18 cellular contexts compared by ENCODE assay signal in the genomic region with DNA sequence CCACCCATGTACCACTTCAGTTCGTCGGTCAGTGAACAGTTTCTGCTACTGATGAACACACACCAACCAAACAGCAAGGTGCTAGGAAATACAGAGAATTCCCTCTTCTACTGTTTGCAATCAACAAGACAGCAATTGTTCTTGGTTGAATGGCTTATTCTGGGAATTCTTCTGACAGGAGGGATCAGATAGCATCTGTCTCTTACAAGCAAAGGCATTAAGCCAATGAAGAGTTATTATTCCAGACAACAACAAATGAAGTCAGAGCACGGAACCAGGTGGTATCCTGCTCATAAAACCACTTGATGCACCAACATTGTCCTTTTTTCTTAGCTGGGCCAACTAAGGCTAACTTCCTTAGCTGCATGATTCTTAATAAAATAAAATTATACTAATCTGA.
A peak's percentile ranks its signal among the peaks of the same experiment; 100 is the strongest.
DNase-seq lines count a peak whose midpoint lies in the region; ATAC-seq lines count a peak whose summit lies in the region.
"Had no signal": no experiment of that assay in that cellular context is flagged by ENCODE, and none has a peak within 500 bp of the region (broad histone marks: within the 10 kb centered on the region; RNA-seq: fewer than 3 reads in every experiment).

No MANE protein-coding gene starts in this region.

- ATAC-seq in GM18511 (IDR thresholded peaks at IDR 0.05; ENCODE audit: unreplicated experiment): no peak
- ATAC-seq: activated T-helper 17 cell treated with anti-CD3 and anti-CD28 coated beads, Interleukin-2, amount 50 U/mL, for 72 hours; K562; lower lobe of right lung; T-helper 17 cell had no signal

- DNase-seq in COLO829 (ENCODE audit: low spot score) (peak; percentile 46), DMS153 treated with DMSO at 0.1 percent for 48 hours (lab: John Stamatoyannopoulos, UW; ENCODE audit: unreplicated experiment) (peak; percentile 49), NCI-H748 (lab: John Stamatoyannopoulos, UW; ENCODE audit: unreplicated experiment) (peak; percentile 82), inferior parietal cortex (ENCODE audit: extremely low spot score) (peak; percentile 74), SKM-1 (lab: John Stamatoyannopoulos, UW; ENCODE audit: unreplicated experiment) (no peak), HCEC 1CT (no peak)
- DNase-seq in activated CD8-positive, alpha-beta memory T cell treated with anti-CD3 and anti-CD28 coated beads, Interleukin-2, amount 50 U/mL, for 4 hours: no peak
- DNase-seq: AML-193, COR-L47, lower lobe of right lung, MV-4-11, NCI-H2081, SHP77, T-helper 17 cell, testis had no signal

Comparison
In these comparisons a context has a peak if more than half of its experiments do, and no peak if none do; other contexts are left out.
1. DNase-seq: peak in COLO829 (single experiment), DMS153 treated with DMSO at 0.1 percent for 48 hours (single experiment), NCI-H748 (single experiment) and inferior parietal cortex (single experiment); none in SKM-1 (single experiment), activated CD8-positive, alpha-beta memory T cell treated with anti-CD3 and anti-CD28 coated beads, Interleukin-2, amount 50 U/mL, for 4 hours (single experiment) and HCEC 1CT (single experiment).